Comparison of ENCODE assay signal across 20 cellular contexts in the genomic region with DNA sequence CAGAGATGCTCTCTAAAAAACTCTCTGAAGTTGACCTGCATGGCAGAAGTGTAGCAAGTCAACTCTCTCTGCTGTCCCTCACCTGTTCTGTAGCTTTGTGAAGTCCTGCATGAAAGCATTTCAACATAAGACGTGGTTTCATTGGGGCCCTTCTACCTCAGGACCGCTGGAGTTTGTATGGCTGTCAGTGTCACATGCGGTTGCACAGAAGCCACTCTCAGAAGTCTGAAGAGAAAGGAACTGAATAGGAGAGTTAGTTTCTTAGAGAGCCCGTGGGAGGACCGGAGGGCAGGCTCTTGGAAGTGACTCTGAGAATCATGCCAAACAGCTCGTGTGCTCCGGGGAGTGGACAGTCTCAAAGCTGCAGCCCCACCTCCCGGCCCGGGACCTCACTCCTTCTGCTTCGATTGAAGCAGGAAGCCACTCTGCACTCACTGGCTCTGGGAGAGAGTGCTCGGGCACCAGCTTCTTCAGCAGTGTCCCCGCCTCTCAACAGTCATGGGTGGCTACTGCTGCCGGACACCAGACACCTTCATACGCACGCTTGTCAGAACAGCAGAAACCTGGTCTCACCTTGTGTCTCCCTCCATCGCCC.
DNase-seq lines count a peak whose midpoint lies in the region; ATAC-seq and TF ChIP-seq lines count a peak whose summit lies in the region.
"Had no signal": no experiment of that assay in that cellular context is flagged by ENCODE, and none has a peak within 500 bp of the region (broad histone marks: within the 10 kb centered on the region; RNA-seq: fewer than 3 reads in every experiment).

No MANE protein-coding gene starts in this region.

- DNase-seq in NOMO-1 treated with DMSO at 0.1 percent for 48 hours (lab: John Stamatoyannopoulos, UW; ENCODE audit: unreplicated experiment) (peak; percentile 16), NOMO-1 (lab: John Stamatoyannopoulos, UW; ENCODE audit: unreplicated experiment in 2 of 2) (no peak), astrocyte of the spinal cord (ENCODE audit: low read depth, low spot score) (peak; percentile 4), lower lobe of right lung (peak; percentile 49), stomach (peak; percentile 37), 8988T (no peak), NCI-H345 treated with DMSO at 0.1 percent for 48 hours (lab: John Stamatoyannopoulos, UW; ENCODE audit: unreplicated experiment) (no peak)
- DNase-seq in activated CD4-positive, alpha-beta memory T cell treated with anti-CD3 and anti-CD28 coated beads, Interleukin-2, amount 10 ng/mL, durations not matched to agents 7 days and 5 days, result no peak
- DNase-seq: NCI-H1105; NCI-H2107; NCI-H526 treated with DMSO at 0.1 percent for 48 hours; sigmoid colon; stimulated activated naive CD8-positive, alpha-beta T cell treated with anti-CD3 and anti-CD28 coated beads, Interleukin-15, amount 100 ng/mL, for 72 hours had no signal

- CTCF ChIA-PET in activated CD4-positive, alpha-beta memory T cell treated with anti-CD3 and anti-CD28 coated beads, Interleukin-2, amount 10 ng/mL, durations not matched to agents 7 days and 5 days (lab: Charles Lee), result no interaction called here

- no peaks in the 10 kb centered on the region for H3K36me3 Mint-ChIP-seq in activated CD4-positive, alpha-beta memory T cell treated with anti-CD3 and anti-CD28 coated beads, Interleukin-2, amount 10 ng/mL, durations not matched to agents 7 days and 5 days (ENCODE audit: low read depth)
- H3K36me3 Mint-ChIP-seq: activated naive CD8-positive, alpha-beta T cell; brain had no signal

- H3K4me1 Mint-ChIP-seq in activated CD4-positive, alpha-beta memory T cell treated with anti-CD3 and anti-CD28 coated beads, Interleukin-2, amount 10 ng/mL, durations not matched to agents 7 days and 5 days, result no peaks in the 10 kb centered on the region
- H3K4me1 Mint-ChIP-seq: stimulated activated naive CD8-positive, alpha-beta T cell treated with anti-CD3 and anti-CD28 coated beads, Interleukin-15, amount 100 ng/mL, for 72 hours had no signal

- no peak for TF ChIP-seq EP300 in stomach (IDR thresholded peaks at IDR 0.05)

- no peaks in the 10 kb centered on the region for H3K4me1 ChIP-seq in lower lobe of right lung
- H3K4me1 ChIP-seq in stomach, result peaks cover 0 to 3% (median 0%) of the 10 kb centered on the region in 4 donors
- H3K4me1 ChIP-seq: BLaER1 treated with 17β-estradiol and CSF1 and Interleukin-3, amounts not matched to agents 10 nM and 100 nM had no signal

- peak; percentile 54 to 62 for ATAC-seq in lower lobe of right lung
- ATAC-seq: mucosa of descending colon; stimulated activated naive CD8-positive, alpha-beta T cell treated with anti-CD3 and anti-CD28 coated beads, Interleukin-15, amount 100 ng/mL, for 72 hours had no signal

- peaks cover 11% of the 10 kb centered on the region for H3K27me3 Mint-ChIP-seq in activated CD4-positive, alpha-beta memory T cell treated with anti-CD3 and anti-CD28 coated beads, Interleukin-2, amount 10 ng/mL, durations not matched to agents 7 days and 5 days

- no peaks in the 10 kb centered on the region for H3K9me3 Mint-ChIP-seq in activated CD4-positive, alpha-beta memory T cell treated with anti-CD3 and anti-CD28 coated beads, Interleukin-2, amount 10 ng/mL, durations not matched to agents 7 days and 5 days
- H3K9me3 Mint-ChIP-seq: type B pancreatic cell had no signal

- H3K9me3 ChIP-seq in lower lobe of right lung (no peaks in the 10 kb centered on the region), stomach (peaks cover 0 to 9% (median 0%) of the 10 kb centered on the region in 4 donors)
- H3K9me3 ChIP-seq: mucosa of descending colon, sigmoid colon had no signal

- no peaks in the 10 kb centered on the region for H3K36me3 ChIP-seq in lower lobe of right lung
- no peaks in the 10 kb centered on the region for H3K36me3 ChIP-seq in stomach
- H3K36me3 ChIP-seq: BLaER1 treated with 17β-estradiol and CSF1 and Interleukin-3, amounts not matched to agents 10 nM and 100 nM; sigmoid colon had no signal

- H3K4me3 Mint-ChIP-seq in activated CD4-positive, alpha-beta memory T cell treated with anti-CD3 and anti-CD28 coated beads, Interleukin-2, amount 10 ng/mL, durations not matched to agents 7 days and 5 days, result no peak overlapping the region
- H3K4me3 Mint-ChIP-seq: activated naive CD8-positive, alpha-beta T cell; brain; stimulated activated naive CD8-positive, alpha-beta T cell treated with anti-CD3 and anti-CD28 coated beads, Interleukin-15, amount 100 ng/mL, for 72 hours; type B pancreatic cell had no signal

- H3K27ac Mint-ChIP-seq in activated CD4-positive, alpha-beta memory T cell treated with anti-CD3 and anti-CD28 coated beads, Interleukin-2, amount 10 ng/mL, durations not matched to agents 7 days and 5 days, result no peak overlapping the region
- H3K27ac Mint-ChIP-seq: activated naive CD8-positive, alpha-beta T cell; brain; type B pancreatic cell had no signal

- H3K4me3 ChIP-seq in astrocyte of the spinal cord (ENCODE audit: low read depth, low read length) (no peak overlapping the region), lower lobe of right lung (no peak overlapping the region), stomach (no peak overlapping the region)
- H3K4me3 ChIP-seq: BLaER1 treated with 17β-estradiol and CSF1 and Interleukin-3, amounts not matched to agents 10 nM and 100 nM; coronary artery; mucosa of descending colon; sigmoid colon; SK-N-MC had no signal

- intact Hi-C loops in lower lobe of right lung (cut with DNase I), result no loop called here
- intact Hi-C loops in stomach (cut with DNase I; ENCODE audit: low total_unique reads), result no loop called here

- no peak for TF ChIP-seq POLR2A in stomach (IDR thresholded peaks at IDR 0.05)

- POLR2A ChIA-PET in activated CD4-positive, alpha-beta memory T cell treated with anti-CD3 and anti-CD28 coated beads, Interleukin-2, amount 10 ng/mL, durations not matched to agents 7 days and 5 days (lab: Charles Lee), result no interaction called here

- 29 to 63% (median 35%) methylated on average over 13 to 16 of the region's 16 CpGs for WGBS in stomach, 5 donors

- no peak for TF ChIP-seq CTCF in astrocyte of the spinal cord (IDR thresholded peaks at IDR 0.05; ENCODE audit: low read depth, low read length)
- TF ChIP-seq CTCF in lower lobe of right lung (IDR thresholded peaks at IDR 0.05), result no peak
- TF ChIP-seq CTCF in stomach (IDR thresholded peaks at IDR 0.05), result no peak

- no peaks in the 10 kb centered on the region for H3K27me3 ChIP-seq in lower lobe of right lung (ENCODE audit: low read depth)
- no peaks in the 10 kb centered on the region for H3K27me3 ChIP-seq in stomach
- H3K27me3 ChIP-seq: BLaER1 treated with 17β-estradiol and CSF1 and Interleukin-3, amounts not matched to agents 10 nM and 100 nM; sigmoid colon had no signal

- H3K27ac ChIP-seq in lower lobe of right lung (no peak overlapping the region), stomach (no peak overlapping the region)
- H3K27ac ChIP-seq: BLaER1 treated with 17β-estradiol and CSF1 and Interleukin-3, amounts not matched to agents 10 nM and 100 nM; coronary artery; sigmoid colon; SK-N-MC had no signal

- in situ Hi-C loops in astrocyte of the spinal cord (cut with HindIII; ENCODE audit: low sequenced_read_pairs), result no loop called here

Comparison
In these comparisons a context has a peak if more than half of its experiments do, and no peak if none do; other contexts are left out.
1. DNase-seq: peak in NOMO-1 treated with DMSO at 0.1 percent for 48 hours (single experiment), astrocyte of the spinal cord (single experiment), lower lobe of right lung (single experiment) and stomach (single experiment); none in NOMO-1 (0 of 2), activated CD4-positive, alpha-beta memory T cell treated with anti-CD3 and anti-CD28 coated beads, Interleukin-2, amount 10 ng/mL, durations not matched to agents 7 days and 5 days (single experiment), 8988T (single experiment) and NCI-H345 treated with DMSO at 0.1 percent for 48 hours (single experiment).